1 cellular context compared by ENCODE assay signal in genomic region chr3:118755402-118755801, GRCh38.
TF ChIP-seq lines count a peak whose summit lies in the region.

No MANE protein-coding gene starts in this region.

TF ChIP-seq in GM23338, 12 proteins besides CTCF, POLR2A, EP300 and RAD21 (continued from another document):
- TF ChIP-seq, protein P1, sequence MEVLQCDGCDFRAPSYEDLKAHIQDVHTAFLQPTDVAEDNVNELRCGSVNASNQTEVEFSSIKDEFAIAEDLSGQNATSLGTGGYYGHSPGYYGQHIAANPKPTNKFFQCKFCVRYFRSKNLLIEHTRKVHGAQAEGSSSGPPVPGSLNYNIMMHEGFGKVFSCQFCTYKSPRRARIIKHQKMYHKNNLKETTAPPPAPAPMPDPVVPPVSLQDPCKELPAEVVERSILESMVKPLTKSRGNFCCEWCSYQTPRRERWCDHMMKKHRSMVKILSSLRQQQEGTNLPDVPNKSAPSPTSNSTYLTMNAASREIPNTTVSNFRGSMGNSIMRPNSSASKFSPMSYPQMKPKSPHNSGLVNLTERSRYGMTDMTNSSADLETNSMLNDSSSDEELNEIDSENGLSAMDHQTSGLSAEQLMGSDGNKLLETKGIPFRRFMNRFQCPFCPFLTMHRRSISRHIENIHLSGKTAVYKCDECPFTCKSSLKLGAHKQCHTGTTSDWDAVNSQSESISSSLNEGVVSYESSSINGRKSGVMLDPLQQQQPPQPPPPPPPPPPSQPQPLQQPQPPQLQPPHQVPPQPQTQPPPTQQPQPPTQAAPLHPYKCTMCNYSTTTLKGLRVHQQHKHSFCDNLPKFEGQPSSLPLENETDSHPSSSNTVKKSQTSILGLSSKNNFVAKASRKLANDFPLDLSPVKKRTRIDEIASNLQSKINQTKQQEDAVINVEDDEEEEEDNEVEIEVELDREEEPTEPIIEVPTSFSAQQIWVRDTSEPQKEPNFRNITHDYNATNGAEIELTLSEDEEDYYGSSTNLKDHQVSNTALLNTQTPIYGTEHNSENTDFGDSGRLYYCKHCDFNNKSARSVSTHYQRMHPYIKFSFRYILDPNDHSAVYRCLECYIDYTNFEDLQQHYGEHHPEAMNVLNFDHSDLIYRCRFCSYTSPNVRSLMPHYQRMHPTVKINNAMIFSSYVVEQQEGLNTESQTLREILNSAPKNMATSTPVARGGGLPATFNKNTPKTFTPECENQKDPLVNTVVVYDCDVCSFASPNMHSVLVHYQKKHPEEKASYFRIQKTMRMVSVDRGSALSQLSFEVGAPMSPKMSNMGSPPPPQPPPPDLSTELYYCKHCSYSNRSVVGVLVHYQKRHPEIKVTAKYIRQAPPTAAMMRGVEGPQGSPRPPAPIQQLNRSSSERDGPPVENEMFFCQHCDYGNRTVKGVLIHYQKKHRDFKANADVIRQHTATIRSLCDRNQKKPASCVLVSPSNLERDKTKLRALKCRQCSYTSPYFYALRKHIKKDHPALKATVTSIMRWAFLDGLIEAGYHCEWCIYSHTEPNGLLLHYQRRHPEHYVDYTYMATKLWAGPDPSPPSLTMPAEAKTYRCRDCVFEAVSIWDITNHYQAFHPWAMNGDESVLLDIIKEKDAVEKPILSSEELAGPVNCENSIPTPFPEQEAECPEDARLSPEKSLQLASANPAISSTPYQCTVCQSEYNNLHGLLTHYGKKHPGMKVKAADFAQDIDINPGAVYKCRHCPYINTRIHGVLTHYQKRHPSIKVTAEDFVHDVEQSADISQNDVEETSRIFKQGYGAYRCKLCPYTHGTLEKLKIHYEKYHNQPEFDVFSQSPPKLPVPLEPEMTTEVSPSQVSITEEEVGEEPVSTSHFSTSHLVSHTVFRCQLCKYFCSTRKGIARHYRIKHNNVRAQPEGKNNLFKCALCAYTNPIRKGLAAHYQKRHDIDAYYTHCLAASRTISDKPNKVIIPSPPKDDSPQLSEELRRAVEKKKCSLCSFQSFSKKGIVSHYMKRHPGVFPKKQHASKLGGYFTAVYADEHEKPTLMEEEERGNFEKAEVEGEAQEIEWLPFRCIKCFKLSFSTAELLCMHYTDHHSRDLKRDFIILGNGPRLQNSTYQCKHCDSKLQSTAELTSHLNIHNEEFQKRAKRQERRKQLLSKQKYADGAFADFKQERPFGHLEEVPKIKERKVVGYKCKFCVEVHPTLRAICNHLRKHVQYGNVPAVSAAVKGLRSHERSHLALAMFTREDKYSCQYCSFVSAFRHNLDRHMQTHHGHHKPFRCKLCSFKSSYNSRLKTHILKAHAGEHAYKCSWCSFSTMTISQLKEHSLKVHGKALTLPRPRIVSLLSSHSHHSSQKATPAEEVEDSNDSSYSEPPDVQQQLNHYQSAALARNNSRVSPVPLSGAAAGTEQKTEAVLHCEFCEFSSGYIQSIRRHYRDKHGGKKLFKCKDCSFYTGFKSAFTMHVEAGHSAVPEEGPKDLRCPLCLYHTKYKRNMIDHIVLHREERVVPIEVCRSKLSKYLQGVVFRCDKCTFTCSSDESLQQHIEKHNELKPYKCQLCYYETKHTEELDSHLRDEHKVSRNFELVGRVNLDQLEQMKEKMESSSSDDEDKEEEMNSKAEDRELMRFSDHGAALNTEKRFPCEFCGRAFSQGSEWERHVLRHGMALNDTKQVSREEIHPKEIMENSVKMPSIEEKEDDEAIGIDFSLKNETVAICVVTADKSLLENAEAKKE (CRISPR knock-in tag; IDR thresholded peaks at IDR 0.05), result no peak
